Comparison of ENCODE assay signal across 9 cellular contexts in genomic region chr17:57879437-57880085, GRCh38. TPM values are rescaled to one million over a fixed set of nuclear protein-coding genes. Genes with fewer than 3 reads are reported as not detected.
A peak's percentile ranks its signal among the peaks of the same experiment; 100 is the strongest.
DNase-seq lines count a peak whose midpoint lies in the region; ATAC-seq and TF ChIP-seq lines count a peak whose summit lies in the region.
"Had no signal": no experiment of that assay in that cellular context is flagged by ENCODE, and none has a peak within 500 bp of the region (broad histone marks: within the 10 kb centered on the region; RNA-seq: fewer than 3 reads in every experiment).

No MANE protein-coding gene starts in this region.

- CTCF ChIA-PET in activated naive CD4-positive, alpha-beta T cell treated with anti-CD3 and anti-CD28 coated beads, Interleukin-2, amount 10 ng/mL, durations not matched to agents 7 days and 5 days (lab: Charles Lee) = interaction anchor here (1.3 to 2.1 kb wide), 3 partner anchors 9 to 14 kb away, joined by 3 to 6 read pairs (median 4); no protein-coding TSS in a partner anchor

- H3K27ac Mint-ChIP-seq in activated naive CD4-positive, alpha-beta T cell treated with anti-CD3 and anti-CD28 coated beads, Interleukin-2, amount 10 ng/mL, durations not matched to agents 7 days and 5 days = no peak overlapping the region
- H3K27ac Mint-ChIP-seq in activated naive CD8-positive, alpha-beta T cell treated with anti-CD3 and anti-CD28 coated beads, Interleukin-2, amount 50 U/mL, for 24 hours = no peak overlapping the region

- peak; percentile 76 for DNase-seq in DMS 273 (lab: John Stamatoyannopoulos, UW; ENCODE audit: unreplicated experiment)
- peak; percentile 49 for DNase-seq in NCI-H2227 (lab: John Stamatoyannopoulos, UW; ENCODE audit: unreplicated experiment)
- no peak for DNase-seq in epithelial cell of prostate (ENCODE audit: low read depth, low spot score)
- peak; percentile 61 to 85 for DNase-seq in psoas muscle
- no peak for DNase-seq in dermis blood vessel endothelial cell
- no peak for DNase-seq in activated naive CD4-positive, alpha-beta T cell treated with anti-CD3 and anti-CD28 coated beads, Interleukin-2, amount 10 ng/mL, durations not matched to agents 7 days and 5 days
- DNase-seq in activated gamma-delta T cell treated with Interleukin-2 at 50 U/mL for 16 hours = no peak
- DNase-seq in activated naive CD8-positive, alpha-beta T cell treated with anti-CD3 and anti-CD28 coated beads, Interleukin-2, amount 50 U/mL, for 24 hours = no peak
- DNase-seq: activated effector memory CD4-positive, alpha-beta T cell treated with Interleukin-2 at 50 U/mL for 16 hours had no signal

- no peaks in the 10 kb centered on the region for H3K36me3 Mint-ChIP-seq in activated naive CD4-positive, alpha-beta T cell treated with anti-CD3 and anti-CD28 coated beads, Interleukin-2, amount 10 ng/mL, durations not matched to agents 7 days and 5 days
- no peaks in the 10 kb centered on the region for H3K36me3 Mint-ChIP-seq in activated naive CD8-positive, alpha-beta T cell treated with anti-CD3 and anti-CD28 coated beads, Interleukin-2, amount 50 U/mL, for 24 hours (ENCODE audit: low read depth)

- no peaks in the 10 kb centered on the region for H3K9me3 Mint-ChIP-seq in activated naive CD4-positive, alpha-beta T cell treated with anti-CD3 and anti-CD28 coated beads, Interleukin-2, amount 10 ng/mL, durations not matched to agents 7 days and 5 days
- no peaks in the 10 kb centered on the region for H3K9me3 Mint-ChIP-seq in activated naive CD8-positive, alpha-beta T cell treated with anti-CD3 and anti-CD28 coated beads, Interleukin-2, amount 50 U/mL, for 24 hours

- H3K36me3 ChIP-seq in psoas muscle (ENCODE audit: insufficient read depth in 1 of 2, low read depth in 1 of 2) = peaks cover 0 to 21% of the 10 kb centered on the region in 2 donors

- no peaks in the 10 kb centered on the region for H3K27me3 ChIP-seq in psoas muscle (ENCODE audit: insufficient read depth in 3 of 3, low read length in 2 of 3)

- H3K4me1 ChIP-seq in psoas muscle = peaks cover 67% of the 10 kb centered on the region

- 41 to 55% (median 54%) methylated on average over 12 of the region's 12 CpGs for WGBS in psoas muscle, 3 donors

- H3K4me3 ChIP-seq in psoas muscle = no peak overlapping the region

- no peak for TF ChIP-seq CTCF in psoas muscle (IDR thresholded peaks at IDR 0.05)

- no peak overlapping the region for H3K4me3 Mint-ChIP-seq in activated naive CD4-positive, alpha-beta T cell treated with anti-CD3 and anti-CD28 coated beads, Interleukin-2, amount 10 ng/mL, durations not matched to agents 7 days and 5 days
- no peak overlapping the region for H3K4me3 Mint-ChIP-seq in activated naive CD8-positive, alpha-beta T cell treated with anti-CD3 and anti-CD28 coated beads, Interleukin-2, amount 50 U/mL, for 24 hours

- peaks cover 97% of the 10 kb centered on the region for H3K27me3 Mint-ChIP-seq in activated naive CD4-positive, alpha-beta T cell treated with anti-CD3 and anti-CD28 coated beads, Interleukin-2, amount 10 ng/mL, durations not matched to agents 7 days and 5 days
- H3K27me3 Mint-ChIP-seq in activated naive CD8-positive, alpha-beta T cell treated with anti-CD3 and anti-CD28 coated beads, Interleukin-2, amount 50 U/mL, for 24 hours = peaks cover 22% of the 10 kb centered on the region

- H3K27ac ChIP-seq in epithelial cell of prostate (peak overlapping the region; percentile 89), psoas muscle (peak overlapping the region; percentile 84)

- peaks cover 8% of the 10 kb centered on the region for H3K4me1 Mint-ChIP-seq in activated naive CD4-positive, alpha-beta T cell treated with anti-CD3 and anti-CD28 coated beads, Interleukin-2, amount 10 ng/mL, durations not matched to agents 7 days and 5 days
- H3K4me1 Mint-ChIP-seq in activated naive CD8-positive, alpha-beta T cell treated with anti-CD3 and anti-CD28 coated beads, Interleukin-2, amount 50 U/mL, for 24 hours = peaks cover 34% of the 10 kb centered on the region

- no peaks in the 10 kb centered on the region for H3K9me3 ChIP-seq in psoas muscle

- intact Hi-C loops in psoas muscle (cut with DNase I) = loop anchor here in 1 of 2 donors (5.0 kb wide), 1 partner anchor 113 kb away; no protein-coding TSS in a partner anchor

- peak; percentile 62 to 73 (median 68) for ATAC-seq in psoas muscle
- ATAC-seq in activated naive CD8-positive, alpha-beta T cell treated with anti-CD3 and anti-CD28 coated beads, Interleukin-2, amount 50 U/mL, for 24 hours = no peak

RNA-seq across cellular contexts. Expression of gene MRPS23, which starts 29.7 kb away (rescaled TPM):
- total RNA-seq in psoas muscle (10 to 100 TPM; 27.2 to 58.0 (median 40.4) TPM), dermis blood vessel endothelial cell (25.4 and 25.9 TPM in 2 replicates)
- 10 to 100 TPM; 49.2 to 91.1 (median 76.2) TPM for polyA plus RNA-seq in psoas muscle

Comparison
In these comparisons a context has a peak if more than half of its experiments do, and no peak if none do; other contexts are left out.
1. DNase-seq: peak in DMS 273 (single experiment), NCI-H2227 (single experiment) and psoas muscle (2 of 2); none in epithelial cell of prostate (single experiment), dermis blood vessel endothelial cell (single experiment), activated naive CD4-positive, alpha-beta T cell treated with anti-CD3 and anti-CD28 coated beads, Interleukin-2, amount 10 ng/mL, durations not matched to agents 7 days and 5 days (single experiment), activated gamma-delta T cell treated with Interleukin-2 at 50 U/mL for 16 hours (single experiment) and activated naive CD8-positive, alpha-beta T cell treated with anti-CD3 and anti-CD28 coated beads, Interleukin-2, amount 50 U/mL, for 24 hours (single experiment).